8 cellular contexts compared by ENCODE assay signal in the genomic region with DNA sequence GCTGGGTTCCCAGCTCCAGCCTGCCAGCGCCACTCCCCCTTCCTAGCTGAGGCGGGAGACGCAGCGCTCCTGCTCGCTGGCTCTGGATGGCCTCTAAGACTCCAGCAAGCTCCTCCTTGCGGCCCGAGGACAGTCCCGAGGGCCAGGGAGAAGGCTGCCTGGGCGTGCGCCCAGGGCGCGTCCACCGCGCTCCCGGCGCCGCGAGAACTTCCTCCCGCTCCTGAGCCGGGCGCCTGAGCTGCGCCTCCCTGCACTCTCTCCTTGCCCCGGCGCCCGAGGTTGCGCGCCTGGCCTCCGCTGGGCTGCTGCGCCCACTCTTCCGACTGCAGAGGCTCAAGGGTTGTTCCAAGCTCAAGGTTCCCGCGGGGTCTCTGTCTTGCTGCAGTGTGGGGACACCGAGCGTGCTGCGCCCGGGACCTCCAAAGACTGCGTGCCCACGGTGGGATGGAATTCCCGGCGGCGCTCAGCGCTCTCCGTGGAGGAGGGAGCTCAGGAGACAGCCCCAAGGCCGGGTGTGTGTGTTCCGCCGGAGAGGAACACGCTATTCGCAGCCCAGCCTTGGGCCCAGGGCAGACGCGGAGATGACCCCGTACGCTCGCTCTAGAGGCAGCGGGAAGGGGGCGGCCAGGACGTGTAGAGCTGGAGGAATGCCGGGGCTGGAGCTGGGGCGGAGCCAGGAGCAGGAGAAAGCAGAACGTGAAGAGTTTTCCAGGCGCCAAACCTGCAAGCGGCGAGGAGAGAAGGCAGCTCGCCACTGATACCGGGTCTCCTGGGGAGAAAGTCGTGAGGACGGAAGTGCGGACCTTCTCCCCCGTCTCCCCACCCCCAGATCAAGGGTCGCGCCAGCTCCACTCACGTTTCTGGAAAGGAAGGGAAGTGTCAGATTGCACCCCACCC. TPM values are rescaled to one million over a fixed set of nuclear protein-coding genes. Genes with fewer than 3 reads are reported as not detected.
DNase-seq lines count a peak whose midpoint lies in the region; ATAC-seq, FAIRE-seq and TF ChIP-seq lines count a peak whose summit lies in the region.

A gene with protein sequence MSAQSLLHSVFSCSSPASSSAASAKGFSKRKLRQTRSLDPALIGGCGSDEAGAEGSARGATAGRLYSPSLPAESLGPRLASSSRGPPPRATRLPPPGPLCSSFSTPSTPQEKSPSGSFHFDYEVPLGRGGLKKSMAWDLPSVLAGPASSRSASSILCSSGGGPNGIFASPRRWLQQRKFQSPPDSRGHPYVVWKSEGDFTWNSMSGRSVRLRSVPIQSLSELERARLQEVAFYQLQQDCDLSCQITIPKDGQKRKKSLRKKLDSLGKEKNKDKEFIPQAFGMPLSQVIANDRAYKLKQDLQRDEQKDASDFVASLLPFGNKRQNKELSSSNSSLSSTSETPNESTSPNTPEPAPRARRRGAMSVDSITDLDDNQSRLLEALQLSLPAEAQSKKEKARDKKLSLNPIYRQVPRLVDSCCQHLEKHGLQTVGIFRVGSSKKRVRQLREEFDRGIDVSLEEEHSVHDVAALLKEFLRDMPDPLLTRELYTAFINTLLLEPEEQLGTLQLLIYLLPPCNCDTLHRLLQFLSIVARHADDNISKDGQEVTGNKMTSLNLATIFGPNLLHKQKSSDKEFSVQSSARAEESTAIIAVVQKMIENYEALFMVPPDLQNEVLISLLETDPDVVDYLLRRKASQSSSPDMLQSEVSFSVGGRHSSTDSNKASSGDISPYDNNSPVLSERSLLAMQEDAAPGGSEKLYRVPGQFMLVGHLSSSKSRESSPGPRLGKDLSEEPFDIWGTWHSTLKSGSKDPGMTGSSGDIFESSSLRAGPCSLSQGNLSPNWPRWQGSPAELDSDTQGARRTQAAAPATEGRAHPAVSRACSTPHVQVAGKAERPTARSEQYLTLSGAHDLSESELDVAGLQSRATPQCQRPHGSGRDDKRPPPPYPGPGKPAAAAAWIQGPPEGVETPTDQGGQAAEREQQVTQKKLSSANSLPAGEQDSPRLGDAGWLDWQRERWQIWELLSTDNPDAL (N-terminal part only) (minus strand): TSS at position 777 of the 897 bp plus-strand sequence. CDS start 1,092 bp downstream, outside the sequence.

- H3K4me1 Mint-ChIP-seq in activated naive CD8-positive, alpha-beta T cell treated with anti-CD3 and anti-CD28 coated beads, Interleukin-2, amount 50 U/mL, for 24 hours: no peaks in the 10 kb centered on the region

- H3K27ac Mint-ChIP-seq in activated naive CD8-positive, alpha-beta T cell treated with anti-CD3 and anti-CD28 coated beads, Interleukin-2, amount 50 U/mL, for 24 hours: no peak within 1 kb of the TSS

- intact Hi-C loops in spleen (cut with DNase I; ENCODE audit: low total_unique reads): no loop called here

- H3K4me3 ChIP-seq in iPS-18a (ENCODE audit: low read length) (peak within 1 kb of the TSS; percentile 76), spleen (peak within 1 kb of the TSS; percentile 12 to 60 (median 30)), small intestine (ENCODE audit: low read depth in 1 of 2, low read length in 2 of 2) (no peak within 1 kb of the TSS)

- peaks cover 45% of the 10 kb centered on the region for H3K27me3 Mint-ChIP-seq in activated naive CD8-positive, alpha-beta T cell treated with anti-CD3 and anti-CD28 coated beads, Interleukin-2, amount 50 U/mL, for 24 hours

- no peaks in the 10 kb centered on the region for H3K36me3 Mint-ChIP-seq in activated naive CD8-positive, alpha-beta T cell treated with anti-CD3 and anti-CD28 coated beads, Interleukin-2, amount 50 U/mL, for 24 hours (ENCODE audit: low read depth)

- H3K4me1 ChIP-seq in iPS-18a (ENCODE audit: control insufficient read depth, low read depth, low read length): peaks cover 10% of the 10 kb centered on the region
- H3K4me1 ChIP-seq in spleen: peaks cover 0 to 20% (median 6%) of the 10 kb centered on the region in 6 donors
- no peaks in the 10 kb centered on the region for H3K4me1 ChIP-seq in small intestine (ENCODE audit: control insufficient read depth in 2 of 2, insufficient read depth in 1 of 2, low read depth in 1 of 2, low read length in 1 of 2)

- 3 to 33% (median 5%) methylated on average over 29 to 71 of the region's 71 CpGs for WGBS in spleen, 5 donors
- WGBS in small intestine, 3 donors: 2 to 32% (median 5%) methylated on average over 44 to 70 of the region's 71 CpGs

- ATAC-seq in activated naive CD8-positive, alpha-beta T cell treated with anti-CD3 and anti-CD28 coated beads, Interleukin-2, amount 50 U/mL, for 24 hours: no peak

- H3K27ac ChIP-seq in iPS-18a (ENCODE audit: low read length) (no peak within 1 kb of the TSS), spleen (peak within 1 kb of the TSS in 7 of 8 donors; percentile 26 to 65 (median 46)), small intestine (ENCODE audit: low read depth in 1 of 2, low read length in 1 of 2) (peak within 1 kb of the TSS in 1 of 2 donors; percentile 49)

- no peak for TF ChIP-seq CTCF in spleen (IDR thresholded peaks at IDR 0.05 in 8 of 11, conservative IDR thresholded peaks at IDR 0.05 in 3 of 11)

- H3K27me3 ChIP-seq in iPS-18a (ENCODE audit: control insufficient read depth, insufficient read depth, low read length) (peaks cover 98% of the 10 kb centered on the region), spleen (replicated peaks in 1 of 7) (peaks cover 0 to 64% (median 21%) of the 10 kb centered on the region in 7 donors), small intestine (ENCODE audit: control insufficient read depth in 2 of 2, insufficient read depth in 2 of 2, low read length in 2 of 2) (peaks cover 0 to 3% of the 10 kb centered on the region in 2 donors)

- peak; percentile 5 for DNase-seq in activated gamma-delta T cell (lab: John Stamatoyannopoulos, UW)
- DNase-seq in activated gamma-delta T cell treated with Interleukin-2 at 50 U/mL for 16 hours: no peak
- no peak for DNase-seq in activated naive CD8-positive, alpha-beta T cell treated with anti-CD3 and anti-CD28 coated beads, Interleukin-2, amount 50 U/mL, for 24 hours
- DNase-seq in spleen: no peak
- no peak for DNase-seq in NCI-H1694 (lab: John Stamatoyannopoulos, UW)
- no peak for DNase-seq in small intestine
- no peak for DNase-seq in SHP77 treated with DMSO at 0.1 percent for 48 hours (lab: John Stamatoyannopoulos, UW)

- H3K9me3 ChIP-seq in iPS-18a (ENCODE audit: control insufficient read depth, low read depth, low read length) (no peaks in the 10 kb centered on the region), spleen (no peaks in the 10 kb centered on the region), small intestine (ENCODE audit: control insufficient read depth, low read depth) (no peaks in the 10 kb centered on the region)

- H3K9me3 Mint-ChIP-seq in activated naive CD8-positive, alpha-beta T cell treated with anti-CD3 and anti-CD28 coated beads, Interleukin-2, amount 50 U/mL, for 24 hours: no peaks in the 10 kb centered on the region

- no peaks in the 10 kb centered on the region for H3K36me3 ChIP-seq in iPS-18a (ENCODE audit: control insufficient read depth, low read depth, low read length)
- no peaks in the 10 kb centered on the region for H3K36me3 ChIP-seq in spleen
- no peaks in the 10 kb centered on the region for H3K36me3 ChIP-seq in small intestine (ENCODE audit: control insufficient read depth in 2 of 2, insufficient read depth in 2 of 2, low read length in 2 of 2)

- FAIRE-seq in small intestine (lab: Jason Lieb, UNC): no peak

- peak within 1 kb of the TSS; percentile 42 for H3K4me3 Mint-ChIP-seq in activated naive CD8-positive, alpha-beta T cell treated with anti-CD3 and anti-CD28 coated beads, Interleukin-2, amount 50 U/mL, for 24 hours

- no peak for TF ChIP-seq POLR2A in spleen (IDR thresholded peaks at IDR 0.05)

- H3K9ac ChIP-seq in iPS-18a (ENCODE audit: low read length): no peak within 1 kb of the TSS

RNA-seq across cellular contexts. Expression of the gene that starts here (rescaled TPM):
- total RNA-seq in spleen: 10 to 100 TPM; 10.8 to 20.8 (median 14.9) TPM
- polyA plus RNA-seq in spleen (1 to 10 TPM; 2.0 to 3.3 (median 2.7) TPM), small intestine (1 to 10 TPM in 2 of 3 donors, not detected in 1; 1.1 to 3.3 TPM)

Comparison
In these comparisons a context has a peak if more than half of its experiments do, and no peak if none do; other contexts are left out.
1. H3K4me3 ChIP-seq: peak in iPS-18a (single experiment) and spleen (8 of 8); none in small intestine (0 of 2).